12 cellular contexts compared by ENCODE assay signal in genomic region chr1:230792691-230793462, GRCh38. TPM values are rescaled to one million over a fixed set of nuclear protein-coding genes. Genes with fewer than 3 reads are reported as not detected.
DNase-seq lines count a peak whose midpoint lies in the region; ATAC-seq, FAIRE-seq and TF ChIP-seq lines count a peak whose summit lies in the region.
"Had no signal": no experiment of that assay in that cellular context is flagged by ENCODE, and none has a peak within 500 bp of the region (broad histone marks: within the 10 kb centered on the region; RNA-seq: fewer than 3 reads in every experiment).

No MANE protein-coding gene starts in this region.

- H3K79me2 ChIP-seq in mesendoderm (ENCODE audit: control insufficient read depth, insufficient read depth, low read length) = no peaks in the 10 kb centered on the region

- H3K4me2 ChIP-seq in mesendoderm (ENCODE audit: low read length) = no peak overlapping the region
- H3K4me2 ChIP-seq: neural progenitor cell had no signal

- H2AK5ac ChIP-seq in mesendoderm (ENCODE audit: low read length) = no peak overlapping the region

- H3K27ac ChIP-seq in mesendoderm (ENCODE audit: low read depth, low read length) = no peak overlapping the region
- H3K27ac ChIP-seq: neural progenitor cell had no signal

- H4K5ac ChIP-seq in mesendoderm (ENCODE audit: low read length) = no peak overlapping the region

- H2BK15ac ChIP-seq in mesendoderm (replicated peaks; ENCODE audit: low read depth) = no peak overlapping the region

- H3K18ac ChIP-seq in mesendoderm (ENCODE audit: low read length) = no peak overlapping the region

- no peak overlapping the region for H3K9ac ChIP-seq in mesendoderm (ENCODE audit: low read length)
- H3K9ac ChIP-seq: neural progenitor cell had no signal

- H3K4me3 ChIP-seq in bronchial epithelial cell (ENCODE audit: low read depth, low read length) = no peak overlapping the region
- H3K4me3 ChIP-seq in mesendoderm (ENCODE audit: low read length) = no peak overlapping the region
- H3K4me3 ChIP-seq: neural progenitor cell had no signal

- no peaks in the 10 kb centered on the region for H3K4me1 ChIP-seq in mesendoderm (ENCODE audit: control insufficient read depth, low read depth, low read length)
- H3K4me1 ChIP-seq: neural progenitor cell had no signal

- DNase-seq in ELR (ENCODE audit: low read depth) (peak; percentile 9), HuH-7 (ENCODE audit: low spot score) (peak; percentile 26), bronchial epithelial cell (ENCODE audit: low read depth) (peak; percentile 12), mesendoderm (peak; percentile 13), amniotic stem cell (lab: John Stamatoyannopoulos, UW) (no peak)
- DNase-seq: activated CD8-positive, alpha-beta memory T cell treated with anti-CD3 and anti-CD28 coated beads, Interleukin-2, amount 50 U/mL, for 4 hours; DMS79 treated with DMSO at 0.1 percent for 48 hours; kidney glomerular epithelial cell; NCI-H2081 had no signal

- WGBS in mesendoderm (ENCODE audit: extremely low coverage, insufficient coverage, low lambda C conversion rate) = no CpG with 5 or more reads among the region's 13 CpGs

- no peak for ATAC-seq in HG02981 (IDR thresholded peaks at IDR 0.05; ENCODE audit: unreplicated experiment)
- no peak for ATAC-seq in GM19023 (IDR thresholded peaks at IDR 0.05; ENCODE audit: unreplicated experiment)

- no peak overlapping the region for H3K4ac ChIP-seq in mesendoderm (ENCODE audit: low read depth, low read length)

- H2BK5ac ChIP-seq in mesendoderm (ENCODE audit: low read length) = no peak overlapping the region

- H3K36me3 ChIP-seq in bronchial epithelial cell (ENCODE audit: control insufficient read depth, insufficient read depth, low read length) (no peaks in the 10 kb centered on the region), mesendoderm (ENCODE audit: control insufficient read depth, insufficient read depth, low read length) (no peaks in the 10 kb centered on the region)
- H3K36me3 ChIP-seq: neural progenitor cell had no signal

- no peak overlapping the region for H3K23ac ChIP-seq in mesendoderm (ENCODE audit: low read length)

- FAIRE-seq in bronchial epithelial cell (lab: Jason Lieb, UNC) = no peak

- H3K56ac ChIP-seq in mesendoderm (ENCODE audit: low read length) = no peak overlapping the region

- peak; percentile 23 for TF ChIP-seq CTCF in bronchial epithelial cell (IDR thresholded peaks at IDR 0.05; ENCODE audit: insufficient read depth, low read length, severe bottlenecking)

- no peak overlapping the region for H4K8ac ChIP-seq in mesendoderm (ENCODE audit: low read depth, low read length)

- no peaks in the 10 kb centered on the region for H3K79me1 ChIP-seq in mesendoderm (ENCODE audit: low read length)

- no peaks in the 10 kb centered on the region for H3K27me3 ChIP-seq in bronchial epithelial cell (ENCODE audit: control insufficient read depth, insufficient read depth, low read length)
- no peaks in the 10 kb centered on the region for H3K27me3 ChIP-seq in mesendoderm (ENCODE audit: insufficient read depth, low read length, poor library complexity)

- H2BK120ac ChIP-seq in mesendoderm (ENCODE audit: low read depth, low read length) = no peak overlapping the region

RNA-seq across cellular contexts. Expression of gene CAPN9, which starts 45.7 kb away (rescaled TPM):
- total RNA-seq in bronchial epithelial cell = 0.13 TPM in 1 of 2 replicates, not detected in the other
- 0.32 TPM for polyA plus RNA-seq in mesendoderm (2013, experiment 1 of 2)
- polyA plus RNA-seq in mesendoderm (2013, experiment 2 of 2) = 0.22 TPM
